3 cellular contexts compared by ENCODE assay signal in the genomic region with DNA sequence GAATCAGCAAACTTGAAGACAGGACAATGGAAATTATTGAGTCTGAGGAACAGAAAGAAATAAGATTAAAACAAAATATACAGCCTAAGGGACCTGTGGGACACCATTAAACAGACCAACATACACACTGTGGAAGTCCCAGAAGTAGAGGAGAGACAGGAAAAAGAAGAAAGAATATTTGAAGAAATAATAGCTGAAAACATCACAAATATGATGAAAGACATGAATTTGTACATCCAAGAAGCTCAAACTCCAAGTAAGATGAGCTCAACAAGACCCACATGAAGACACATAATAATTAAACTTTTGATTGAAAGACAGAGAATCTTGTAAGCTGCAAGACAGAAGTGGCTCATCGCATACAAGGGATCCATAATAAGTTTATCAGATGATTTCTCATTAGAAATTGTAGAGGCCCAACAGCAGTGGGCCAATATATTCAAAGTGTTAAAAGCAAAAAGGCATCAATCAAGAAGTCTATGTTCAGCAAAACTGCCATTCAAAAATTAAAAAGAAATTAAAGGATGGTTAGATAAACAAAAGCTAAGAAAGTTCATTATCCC.
"Had no signal": no experiment of that assay in that cellular context is flagged by ENCODE, and none has a peak within 500 bp of the region (broad histone marks: within the 10 kb centered on the region; RNA-seq: fewer than 3 reads in every experiment).

No MANE protein-coding gene starts in this region.

- DNase-seq: GDM1, GF-D8 had no signal

- H3K4me3 ChIP-seq: GM12878 had no signal

- ATAC-seq: GM12878 had no signal
